In genomic region chr14:64503434-64504309, GRCh38 we compare ENCODE assay signal across 1 cellular context.
TF ChIP-seq lines count a peak whose summit lies in the region.

A gene with protein sequence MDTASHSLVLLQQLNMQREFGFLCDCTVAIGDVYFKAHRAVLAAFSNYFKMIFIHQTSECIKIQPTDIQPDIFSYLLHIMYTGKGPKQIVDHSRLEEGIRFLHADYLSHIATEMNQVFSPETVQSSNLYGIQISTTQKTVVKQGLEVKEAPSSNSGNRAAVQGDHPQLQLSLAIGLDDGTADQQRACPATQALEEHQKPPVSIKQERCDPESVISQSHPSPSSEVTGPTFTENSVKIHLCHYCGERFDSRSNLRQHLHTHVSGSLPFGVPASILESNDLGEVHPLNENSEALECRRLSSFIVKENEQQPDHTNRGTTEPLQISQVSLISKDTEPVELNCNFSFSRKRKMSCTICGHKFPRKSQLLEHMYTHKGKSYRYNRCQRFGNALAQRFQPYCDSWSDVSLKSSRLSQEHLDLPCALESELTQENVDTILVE (minus strand): TSS chr14:64503838. CDS start chr14:64490533, 13,305 bp downstream.

TF ChIP-seq in GM12878, 131 proteins besides CTCF, POLR2A, EP300 and RAD21 (continued from another document):
- TF ChIP-seq, protein P1, sequence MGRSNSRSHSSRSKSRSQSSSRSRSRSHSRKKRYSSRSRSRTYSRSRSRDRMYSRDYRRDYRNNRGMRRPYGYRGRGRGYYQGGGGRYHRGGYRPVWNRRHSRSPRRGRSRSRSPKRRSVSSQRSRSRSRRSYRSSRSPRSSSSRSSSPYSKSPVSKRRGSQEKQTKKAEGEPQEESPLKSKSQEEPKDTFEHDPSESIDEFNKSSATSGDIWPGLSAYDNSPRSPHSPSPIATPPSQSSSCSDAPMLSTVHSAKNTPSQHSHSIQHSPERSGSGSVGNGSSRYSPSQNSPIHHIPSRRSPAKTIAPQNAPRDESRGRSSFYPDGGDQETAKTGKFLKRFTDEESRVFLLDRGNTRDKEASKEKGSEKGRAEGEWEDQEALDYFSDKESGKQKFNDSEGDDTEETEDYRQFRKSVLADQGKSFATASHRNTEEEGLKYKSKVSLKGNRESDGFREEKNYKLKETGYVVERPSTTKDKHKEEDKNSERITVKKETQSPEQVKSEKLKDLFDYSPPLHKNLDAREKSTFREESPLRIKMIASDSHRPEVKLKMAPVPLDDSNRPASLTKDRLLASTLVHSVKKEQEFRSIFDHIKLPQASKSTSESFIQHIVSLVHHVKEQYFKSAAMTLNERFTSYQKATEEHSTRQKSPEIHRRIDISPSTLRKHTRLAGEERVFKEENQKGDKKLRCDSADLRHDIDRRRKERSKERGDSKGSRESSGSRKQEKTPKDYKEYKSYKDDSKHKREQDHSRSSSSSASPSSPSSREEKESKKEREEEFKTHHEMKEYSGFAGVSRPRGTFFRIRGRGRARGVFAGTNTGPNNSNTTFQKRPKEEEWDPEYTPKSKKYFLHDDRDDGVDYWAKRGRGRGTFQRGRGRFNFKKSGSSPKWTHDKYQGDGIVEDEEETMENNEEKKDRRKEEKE (IDR thresholded peaks at IDR 0.05), result no peak
- TF ChIP-seq PAX8 (IDR thresholded peaks at IDR 0.05), result no peak
- TF ChIP-seq STAT1 (conservative IDR thresholded peaks at IDR 0.05), result no peak
- no peak; the same call in 1 of the 2 replicates for TF ChIP-seq ASH2L (IDR thresholded peaks at IDR 0.05; ENCODE audit: borderline replicate concordance, low read depth)
- 0 out of 2 replicates have a peak, but pooled peaks have one; percentile 54 for TF ChIP-seq MEF2A (IDR thresholded peaks at IDR 0.05; ENCODE audit: insufficient read depth, low read depth, low read length)
- no peak; the same call in 1 of the 2 replicates for TF ChIP-seq SMARCA5 (IDR thresholded peaks at IDR 0.05)
- no peak for TF ChIP-seq ZZZ3 (IDR thresholded peaks at IDR 0.05; ENCODE audit: control insufficient read depth, insufficient read length, low read depth)
- no peak for TF ChIP-seq ZBTB33 (IDR thresholded peaks at IDR 0.05)
TF ChIP-seq in GM12878: peak in this region for 59.
